19 cellular contexts compared by ENCODE assay signal in the genomic region with DNA sequence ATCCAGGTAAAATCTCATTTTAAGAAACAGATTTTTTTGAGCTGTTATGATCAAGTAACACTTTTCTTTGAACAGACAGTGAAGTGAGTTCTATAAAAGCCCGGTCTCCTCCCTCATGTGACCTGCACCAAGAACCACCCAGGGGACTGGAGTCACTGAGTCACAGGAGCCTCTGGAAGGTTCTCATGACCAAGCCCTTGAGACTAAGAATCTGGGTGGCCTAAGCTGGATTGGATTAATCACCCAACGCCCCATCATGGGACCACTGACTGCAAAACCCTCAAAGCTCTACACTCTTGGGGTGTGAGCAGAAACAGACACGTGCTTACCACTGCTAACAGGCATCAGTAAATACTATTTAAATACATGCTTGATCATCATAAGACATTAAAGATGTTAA. TPM values are rescaled to one million over a fixed set of nuclear protein-coding genes. Genes with fewer than 3 reads are reported as not detected.
DNase-seq lines count a peak whose midpoint lies in the region; ATAC-seq and TF ChIP-seq lines count a peak whose summit lies in the region.
"Had no signal": no experiment of that assay in that cellular context is flagged by ENCODE, and none has a peak within 500 bp of the region (broad histone marks: within the 10 kb centered on the region; RNA-seq: fewer than 3 reads in every experiment).

No MANE protein-coding gene starts in this region.

- H3K4me3 ChIP-seq in H7 (ENCODE audit: insufficient read depth, low read depth, low read length), result no peak overlapping the region
- no peak overlapping the region for H3K4me3 ChIP-seq in retinal pigment epithelial cell (ENCODE audit: low read length)
- H3K4me3 ChIP-seq: body of pancreas, HAP-1, heart left ventricle had no signal

- H3K4me3 Mint-ChIP-seq in activated T-cell treated with anti-CD3 and anti-CD28 coated beads, Interleukin-2, amount 50 U/mL, for 72 hours, result no peak overlapping the region
- H3K4me3 Mint-ChIP-seq: activated CD4-positive, alpha-beta T cell treated with anti-CD3 and anti-CD28 coated beads, Interleukin-2, amount 10 ng/mL, durations not matched to agents 24 days and 14 days had no signal

- no peak overlapping the region for H3K27ac Mint-ChIP-seq in activated T-cell treated with anti-CD3 and anti-CD28 coated beads, Interleukin-2, amount 50 U/mL, for 72 hours
- H3K27ac Mint-ChIP-seq: activated CD4-positive, alpha-beta T cell treated with anti-CD3 and anti-CD28 coated beads, Interleukin-2, amount 10 ng/mL, durations not matched to agents 24 days and 14 days had no signal

- peak; percentile 11 to 25 for ATAC-seq in activated T-cell treated with anti-CD3 and anti-CD28 coated beads, Interleukin-2, amount 50 U/mL, for 72 hours (replicated peaks in 1 of 2)
- ATAC-seq in GM18870 (IDR thresholded peaks at IDR 0.05; ENCODE audit: unreplicated experiment), result no peak
- ATAC-seq: body of pancreas, heart left ventricle, left colon, Panc1 had no signal

- no peaks in the 10 kb centered on the region for H3K36me3 Mint-ChIP-seq in activated T-cell treated with anti-CD3 and anti-CD28 coated beads, Interleukin-2, amount 50 U/mL, for 72 hours (ENCODE audit: insufficient read depth in 2 of 2)

- no peaks in the 10 kb centered on the region for H3K4me1 Mint-ChIP-seq in activated T-cell treated with anti-CD3 and anti-CD28 coated beads, Interleukin-2, amount 50 U/mL, for 72 hours (ENCODE audit: low read depth)

- peaks cover 5% of the 10 kb centered on the region for H3K36me3 ChIP-seq in H7 (replicated peaks; ENCODE audit: control insufficient read depth, insufficient read depth, low read length)

- no peaks in the 10 kb centered on the region for H3K27me3 ChIP-seq in H7 (ENCODE audit: control insufficient read depth, insufficient read depth, low read length)
- H3K27me3 ChIP-seq: body of pancreas, heart left ventricle had no signal

- H3K9me3 Mint-ChIP-seq in activated T-cell treated with anti-CD3 and anti-CD28 coated beads, Interleukin-2, amount 50 U/mL, for 72 hours, result no peaks in the 10 kb centered on the region
- H3K9me3 Mint-ChIP-seq: activated CD4-positive, alpha-beta T cell treated with anti-CD3 and anti-CD28 coated beads, Interleukin-2, amount 10 ng/mL, durations not matched to agents 24 days and 14 days had no signal

- no peak for TF ChIP-seq CTCF in retinal pigment epithelial cell (conservative IDR thresholded peaks at IDR 0.05; ENCODE audit: low read depth, low read length)

- peak; percentile 12 for DNase-seq in activated naive CD4-positive, alpha-beta T cell treated with anti-CD3 and anti-CD28 coated beads, Interleukin-2, amount 50 U/mL, for 16 hours
- DNase-seq in activated naive CD4-positive, alpha-beta T cell (lab: John Stamatoyannopoulos, UW), result no peak
- DNase-seq in H7 (peak; percentile 33), retinal pigment epithelial cell (ENCODE audit: low read depth) (peak; percentile 34), pons (ENCODE audit: low spot score) (no peak)
- no peak for DNase-seq in activated T-cell treated with anti-CD3 and anti-CD28 coated beads, Interleukin-2, amount 50 U/mL, for 72 hours
- DNase-seq: activated CD4-positive, alpha-beta T cell treated with anti-CD3 and anti-CD28 coated beads, Interleukin-2, amount 10 ng/mL, durations not matched to agents 24 days and 14 days; body of pancreas; EL; Karpas-422; left colon; NCI-H187; NCI-H2171 treated with DMSO at 0.1 percent for 48 hours; NCI-H524 treated with DMSO at 0.1 percent for 48 hours; small intestine had no signal

- H3K27me3 Mint-ChIP-seq in activated T-cell treated with anti-CD3 and anti-CD28 coated beads, Interleukin-2, amount 50 U/mL, for 72 hours (ENCODE audit: low read depth), result no peaks in the 10 kb centered on the region
- H3K27me3 Mint-ChIP-seq: activated CD4-positive, alpha-beta T cell treated with anti-CD3 and anti-CD28 coated beads, Interleukin-2, amount 10 ng/mL, durations not matched to agents 24 days and 14 days had no signal

RNA-seq across cellular contexts. Expression of a gene that starts 48.4 kb away (rescaled TPM):
- total RNA-seq in H7 (2014; rRNA removed; shearing (Covaris generic)), result 51.6 and 74.8 TPM in 2 replicates
- 10 to 100 TPM; 41.6 to 47.0 TPM for total RNA-seq in activated T-cell treated with anti-CD3 and anti-CD28 coated beads, Interleukin-2, amount 50 U/mL, for 72 hours

RNA-seq across cellular contexts. Expression of a gene that starts 55.7 kb away (rescaled TPM):
- total RNA-seq in H7 (2014; rRNA removed; shearing (Covaris generic)), result 280 and 303 TPM in 2 replicates
- 100 to 1,000 TPM; 145 to 155 TPM for total RNA-seq in activated T-cell treated with anti-CD3 and anti-CD28 coated beads, Interleukin-2, amount 50 U/mL, for 72 hours

Comparison
In these comparisons a context has a peak if more than half of its experiments do, and no peak if none do; other contexts are left out.
1. DNase-seq: peak in activated naive CD4-positive, alpha-beta T cell treated with anti-CD3 and anti-CD28 coated beads, Interleukin-2, amount 50 U/mL, for 16 hours (single experiment), H7 (single experiment) and retinal pigment epithelial cell (single experiment); none in activated naive CD4-positive, alpha-beta T cell (0 of 4), activated T-cell treated with anti-CD3 and anti-CD28 coated beads, Interleukin-2, amount 50 U/mL, for 72 hours (0 of 2) and pons (single experiment).